Comparison of ENCODE assay signal across 29 cellular contexts in genomic region chr5:38582662-38583061, GRCh38. TPM values are rescaled to one million over a fixed set of nuclear protein-coding genes. Genes with fewer than 3 reads are reported as not detected.
DNase-seq lines count a peak whose midpoint lies in the region; ATAC-seq and TF ChIP-seq lines count a peak whose summit lies in the region.
"Had no signal": no experiment of that assay in that cellular context is flagged by ENCODE, and none has a peak within 500 bp of the region (broad histone marks: within the 10 kb centered on the region; RNA-seq: fewer than 3 reads in every experiment).

No MANE protein-coding gene starts in this region.

- intact Hi-C loops in dorsolateral prefrontal cortex (cut with DNase I): no loop called here

- H3K27me3 Mint-ChIP-seq in CD4-positive, CD25-positive, alpha-beta regulatory T cell: peaks cover 15% of the 10 kb centered on the region
- H3K27me3 Mint-ChIP-seq in activated CD8-positive, alpha-beta T cell treated with anti-CD3 and anti-CD28 coated beads, Interleukin-2, amount 10 ng/mL, durations not matched to agents 7 days and 5 days (ENCODE audit: low read depth): peaks cover 16% of the 10 kb centered on the region

- H3K4me3 ChIP-seq in CD4-positive, CD25-positive, alpha-beta regulatory T cell (ENCODE audit: low read depth, low read length): no peak overlapping the region
- H3K4me3 ChIP-seq in dorsolateral prefrontal cortex: peak overlapping the region in 44 of 59 donors; percentile 2 to 47 (median 27)
- H3K4me3 ChIP-seq: BLaER1 treated with 17β-estradiol and CSF1 and Interleukin-3, amounts not matched to agents 10 nM and 100 nM; MG63; PC-9; SJCRH30 had no signal

- no peak for TF ChIP-seq CTCF in dorsolateral prefrontal cortex (IDR thresholded peaks at IDR 0.05 in 54 of 56, conservative IDR thresholded peaks at IDR 0.05 in 2 of 56; ENCODE audit: low read depth in 1 of 56, partially characterized antibody in 56 of 56)

- peaks cover 3% of the 10 kb centered on the region for H3K27me3 ChIP-seq in CD4-positive, CD25-positive, alpha-beta regulatory T cell (ENCODE audit: control insufficient read depth, insufficient read depth, low read length)
- H3K27me3 ChIP-seq in dorsolateral prefrontal cortex: no peaks in the 10 kb centered on the region
- H3K27me3 ChIP-seq: BLaER1 treated with 17β-estradiol and CSF1 and Interleukin-3, amounts not matched to agents 10 nM and 100 nM; MG63 had no signal

- no peaks in the 10 kb centered on the region for H3K36me3 Mint-ChIP-seq in CD4-positive, CD25-positive, alpha-beta regulatory T cell
- H3K36me3 Mint-ChIP-seq in activated CD8-positive, alpha-beta T cell treated with anti-CD3 and anti-CD28 coated beads, Interleukin-2, amount 10 ng/mL, durations not matched to agents 7 days and 5 days (ENCODE audit: low read depth): no peaks in the 10 kb centered on the region
- H3K36me3 Mint-ChIP-seq: CD4-positive, alpha-beta memory T cell had no signal

- peaks cover 0 to 6% (median 0%) of the 10 kb centered on the region in 7 donors for H3K9me3 Mint-ChIP-seq in CD4-positive, CD25-positive, alpha-beta regulatory T cell
- H3K9me3 Mint-ChIP-seq in activated CD8-positive, alpha-beta T cell treated with anti-CD3 and anti-CD28 coated beads, Interleukin-2, amount 10 ng/mL, durations not matched to agents 7 days and 5 days (ENCODE audit: insufficient read depth): no peaks in the 10 kb centered on the region

- H3K36me3 ChIP-seq in CD4-positive, CD25-positive, alpha-beta regulatory T cell (ENCODE audit: control insufficient read depth, insufficient read depth, low read length): no peaks in the 10 kb centered on the region
- H3K36me3 ChIP-seq: BLaER1 treated with 17β-estradiol and CSF1 and Interleukin-3, amounts not matched to agents 10 nM and 100 nM; MG63; SJCRH30 had no signal

- H3K4me1 Mint-ChIP-seq in CD4-positive, CD25-positive, alpha-beta regulatory T cell: peaks cover 0 to 4% (median 0%) of the 10 kb centered on the region in 4 donors
- H3K4me1 Mint-ChIP-seq in activated CD8-positive, alpha-beta T cell treated with anti-CD3 and anti-CD28 coated beads, Interleukin-2, amount 10 ng/mL, durations not matched to agents 7 days and 5 days (ENCODE audit: low read depth): no peaks in the 10 kb centered on the region

- H3K27ac ChIP-seq in CD4-positive, CD25-positive, alpha-beta regulatory T cell (ENCODE audit: insufficient read depth, low read length, poor library complexity, severe bottlenecking): no peak overlapping the region
- peak overlapping the region in 3 of 59 donors; percentile 15 to 39 (median 29) for H3K27ac ChIP-seq in dorsolateral prefrontal cortex
- H3K27ac ChIP-seq: BLaER1 treated with 17β-estradiol and CSF1 and Interleukin-3, amounts not matched to agents 10 nM and 100 nM; PC-9; SJCRH30 had no signal

- H3K4me1 ChIP-seq in CD4-positive, CD25-positive, alpha-beta regulatory T cell (ENCODE audit: control insufficient read depth, insufficient read depth, low read length, poor library complexity, severe bottlenecking): no peaks in the 10 kb centered on the region
- H3K4me1 ChIP-seq: SJCRH30 had no signal

- CTCF ChIA-PET in activated CD8-positive, alpha-beta T cell treated with anti-CD3 and anti-CD28 coated beads, Interleukin-2, amount 10 ng/mL, durations not matched to agents 7 days and 5 days (lab: Charles Lee): no interaction called here

- no peak overlapping the region for H3K4me3 Mint-ChIP-seq in CD4-positive, CD25-positive, alpha-beta regulatory T cell
- no peak overlapping the region for H3K4me3 Mint-ChIP-seq in activated CD8-positive, alpha-beta T cell treated with anti-CD3 and anti-CD28 coated beads, Interleukin-2, amount 10 ng/mL, durations not matched to agents 7 days and 5 days

- in situ Hi-C loops in SK-MEL-5 (cut with HindIII; ENCODE audit: low pct_unique_long_range_greater_than_20kb, low sequenced_read_pairs): no loop called here

- POLR2A ChIA-PET in activated CD8-positive, alpha-beta T cell treated with anti-CD3 and anti-CD28 coated beads, Interleukin-2, amount 10 ng/mL, durations not matched to agents 7 days and 5 days (lab: Charles Lee): no interaction called here

- H3K9me3 ChIP-seq in CD4-positive, CD25-positive, alpha-beta regulatory T cell (ENCODE audit: control insufficient read depth in 2 of 2, low read length in 2 of 2): no peaks in the 10 kb centered on the region
- H3K9me3 ChIP-seq: BLaER1 treated with 17β-estradiol and CSF1 and Interleukin-3, amounts not matched to agents 10 nM and 100 nM; MG63; SJCRH30 had no signal

- peak overlapping the region in 2 of 3 donors; percentile 18 to 45 for H3K27ac Mint-ChIP-seq in CD4-positive, CD25-positive, alpha-beta regulatory T cell
- no peak overlapping the region for H3K27ac Mint-ChIP-seq in activated CD8-positive, alpha-beta T cell treated with anti-CD3 and anti-CD28 coated beads, Interleukin-2, amount 10 ng/mL, durations not matched to agents 7 days and 5 days

- no peak for DNase-seq in CD4-positive, CD25-positive, alpha-beta regulatory T cell
- DNase-seq in SK-MEL-5 (ENCODE audit: low read depth, low spot score) (peak; percentile 55), dorsolateral prefrontal cortex (no peak), NCI-H2196 treated with DMSO at 0.1 percent for 48 hours (lab: John Stamatoyannopoulos, UW; ENCODE audit: unreplicated experiment) (no peak), DMS79 treated with DMSO at 0.1 percent for 48 hours (lab: John Stamatoyannopoulos, UW) (no peak)
- no peak for DNase-seq in activated CD8-positive, alpha-beta T cell treated with anti-CD3 and anti-CD28 coated beads, Interleukin-2, amount 10 ng/mL, durations not matched to agents 7 days and 5 days
- DNase-seq: AML-193; CD4-positive, alpha-beta memory T cell; DND-41; GOT3; HCEC 1CT; IMR-90; KG1; MG63; NCI-H1092; NCI-H1417 treated with DMSO at 0.1 percent for 48 hours; NCI-H1694 treated with DMSO at 0.1 percent for 48 hours; NCI-H2081; NCI-H2171; NCI-H345; NCI-H524; NCI-H748 treated with DMSO at 0.1 percent for 48 hours; NK-92 treated with Interleukin-12 subunit alpha and Interleukin-12 subunit beta, amount 100 ng/mL, for 24 hours; PC-9; SJCRH30; T-helper 1 cell had no signal

- ATAC-seq in CD4-positive, CD25-positive, alpha-beta regulatory T cell (ENCODE audit: low read depth in 2 of 2): no peak
- peak; percentile 38 for ATAC-seq in GM18858 (IDR thresholded peaks at IDR 0.05; ENCODE audit: unreplicated experiment)
- no peak for ATAC-seq in activated CD8-positive, alpha-beta T cell treated with anti-CD3 and anti-CD28 coated beads, Interleukin-2, amount 10 ng/mL, durations not matched to agents 7 days and 5 days
- ATAC-seq: Right ventricle myocardium inferior had no signal

RNA-seq across cellular contexts. Expression of gene LIFR, which starts 26.2 kb away (rescaled TPM):
- total RNA-seq in CD4-positive, CD25-positive, alpha-beta regulatory T cell: not detected
- polyA plus RNA-seq in CD4-positive, CD25-positive, alpha-beta regulatory T cell: not detected
- 7.1 and 7.5 TPM in 2 replicates for total RNA-seq in SK-MEL-5 (2014; rRNA removed; shearing (Covaris generic))
- 3.0 and 4.6 TPM in 2 replicates for polyA plus RNA-seq in SK-MEL-5 (2015; cell fraction: cytosol; rRNA removed)
- 6.1 and 6.3 TPM in 2 replicates for polyA plus RNA-seq in SK-MEL-5 (2015; cell fraction: nucleus; rRNA removed)
- total RNA-seq in dorsolateral prefrontal cortex: 100 to 1,000 TPM in 105 of 120 experiments, 10 to 100 TPM in 15; 63.9 to 237 (median 123) TPM
- total RNA-seq in activated CD8-positive, alpha-beta T cell treated with anti-CD3 and anti-CD28 coated beads, Interleukin-2, amount 10 ng/mL, durations not matched to agents 7 days and 5 days: not detected
- polyA plus RNA-seq: CD4-positive, alpha-beta memory T cell had no signal
